8 cellular contexts compared by ENCODE assay signal in the genomic region with DNA sequence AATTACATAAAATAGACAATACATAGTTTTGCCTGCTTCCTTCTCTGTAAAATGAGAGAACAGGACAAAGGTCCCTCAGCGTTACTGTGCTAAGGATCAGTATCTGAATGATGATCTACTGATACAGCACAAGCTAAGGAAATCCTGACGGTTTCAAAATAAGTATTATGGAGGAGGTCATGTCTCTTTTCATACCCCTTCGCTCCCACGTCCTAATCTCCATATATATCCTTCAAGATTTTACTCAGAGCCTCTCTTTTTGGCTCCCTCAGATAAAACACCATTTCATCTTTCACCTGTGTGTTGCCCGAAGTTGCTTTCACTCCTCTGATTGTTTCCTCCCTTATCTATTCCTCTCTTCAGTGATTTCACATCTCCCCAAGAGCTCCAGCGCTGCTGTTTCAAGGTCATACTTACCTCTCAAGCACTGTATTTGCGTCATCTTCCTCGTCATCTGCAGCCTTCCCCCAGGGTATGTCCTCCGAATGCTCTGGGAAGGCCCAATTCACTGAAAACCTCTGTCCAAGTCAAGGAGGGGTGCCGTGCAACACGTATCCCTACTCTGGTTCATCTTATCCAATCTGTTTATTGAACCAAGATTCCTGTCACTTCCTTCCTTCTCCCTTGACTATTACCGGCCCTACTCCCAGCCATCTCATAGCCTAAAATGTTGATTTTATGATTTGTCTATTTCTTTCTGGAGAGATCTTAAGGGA. TPM values are rescaled to one million over a fixed set of nuclear protein-coding genes. Genes with fewer than 3 reads are reported as not detected.
DNase-seq lines count a peak whose midpoint lies in the region; ATAC-seq and TF ChIP-seq lines count a peak whose summit lies in the region.

No MANE protein-coding gene starts in this region.

- DNase-seq in CD8-positive, alpha-beta memory T cell, result no peak
- DNase-seq in PC-9, result no peak
- DNase-seq in effector memory CD8-positive, alpha-beta T cell, result peak in 1 of 3 experiments; percentile 8
- DNase-seq in ovary, result peak; percentile 58 to 72 (median 64)
- no peak for DNase-seq in ACHN
- DNase-seq in H7, result no peak

- WGBS in ovary, 3 donors, result 22 to 48% (median 31%) methylated on average over 12 of the region's 12 CpGs

- in situ Hi-C loops in ACHN (cut with HindIII; ENCODE audit: low pct_ligation_motif_present, low pct_unique_long_range_greater_than_20kb, low sequenced_read_pairs), result no loop called here

- peaks cover 35% of the 10 kb centered on the region for H3K4me1 ChIP-seq in CD8-positive, alpha-beta memory T cell (ENCODE audit: insufficient read depth, low read length)
- peaks cover 17% of the 10 kb centered on the region for H3K4me1 ChIP-seq in PC-9 (replicated peaks; ENCODE audit: insufficient read depth)
- H3K4me1 ChIP-seq in ovary (ENCODE audit: insufficient read depth), result peaks cover 1% of the 10 kb centered on the region

- POLR2A ChIA-PET in CD8-positive, alpha-beta memory T cell (lab: Charles Lee), result interaction anchor here (1.0 to 3.6 kb wide), 5 partner anchors 16 to 81 kb away, joined by 3 to 27 read pairs (median 16); partner anchors contain the start of genes PROCA1, SDF2, SUPT6H and TLCD1
- POLR2A ChIA-PET in PC-9 (lab: Charles Lee; ENCODE audit: unreplicated experiment), result interaction anchor here (0.6 to 0.7 kb wide), 2 partner anchors 32 to 288 kb away, joined by 4 to 5 read pairs; partner anchors contain the start of gene RSKR

- H3K9me2 ChIP-seq in PC-9 (ENCODE audit: insufficient read depth), result no peaks in the 10 kb centered on the region

- intact Hi-C loops in PC-9 (cut with micrococcal nuclease; ENCODE audit: unreplicated experiment), result loop anchor here (2.0 to 5.0 kb wide), 4 partner anchors 17 to 471 kb away; partner anchors contain the start of genes DHRS13 and SUPT6H
- intact Hi-C loops in ovary (cut with DNase I), result no loop called here

- peaks cover 16% of the 10 kb centered on the region for H3K36me3 ChIP-seq in CD8-positive, alpha-beta memory T cell (ENCODE audit: insufficient read depth, low read length)
- H3K36me3 ChIP-seq in PC-9 (ENCODE audit: low read depth) (peaks cover 21% of the 10 kb centered on the region; the same call in 1 of the 2 replicates), ovary (no peaks in the 10 kb centered on the region), H7 (replicated peaks; ENCODE audit: control insufficient read depth, insufficient read depth, low read length) (peaks cover 23% of the 10 kb centered on the region)

- peak overlapping the region; percentile 90 to 98 (median 98) for H3K27ac Mint-ChIP-seq in CD8-positive, alpha-beta memory T cell
- peak overlapping the region; percentile 93 to 97 for H3K27ac Mint-ChIP-seq in effector memory CD8-positive, alpha-beta T cell

- no peaks in the 10 kb centered on the region for H3K27me3 ChIP-seq in CD8-positive, alpha-beta memory T cell (ENCODE audit: insufficient read depth, low read length, poor library complexity, severe bottlenecking)
- no peaks in the 10 kb centered on the region for H3K27me3 ChIP-seq in PC-9 (ENCODE audit: insufficient read depth, low read depth)
- no peaks in the 10 kb centered on the region for H3K27me3 ChIP-seq in ovary
- no peaks in the 10 kb centered on the region for H3K27me3 ChIP-seq in H7 (ENCODE audit: control insufficient read depth, insufficient read depth, low read length)

- BruUV-seq in PC-9 (replicated peaks; lab: Mats Ljungman, UMichigan), result no TSS peak

- H3K27ac ChIP-seq in CD8-positive, alpha-beta memory T cell (ENCODE audit: low read depth, low read length), result peak overlapping the region; percentile 90
- peak overlapping the region; percentile 40 for H3K27ac ChIP-seq in PC-9
- H3K27ac ChIP-seq in ovary, result peak overlapping the region; percentile 45 to 95

- ATAC-seq in effector memory CD8-positive, alpha-beta T cell (replicated peaks), result no peak
- no peak for ATAC-seq in GM18867 (IDR thresholded peaks at IDR 0.05; ENCODE audit: unreplicated experiment)
- ATAC-seq in GM18498 (IDR thresholded peaks at IDR 0.05; ENCODE audit: unreplicated experiment), result no peak

- peaks cover 34 to 52% (median 38%) of the 10 kb centered on the region in 3 donors for H3K4me1 Mint-ChIP-seq in CD8-positive, alpha-beta memory T cell
- H3K4me1 Mint-ChIP-seq in effector memory CD8-positive, alpha-beta T cell (ENCODE audit: low read depth in 2 of 2), result peaks cover 30 to 39% of the 10 kb centered on the region in 2 donors

- H3K4me3 ChIP-seq in CD8-positive, alpha-beta memory T cell (ENCODE audit: low read length), result peak overlapping the region; percentile 82
- H3K4me3 ChIP-seq in PC-9 (0 out of 2 replicates have a peak overlapping the region, but pooled peaks have one; percentile 91), ovary (no peak overlapping the region), H7 (ENCODE audit: insufficient read depth, low read depth, low read length) (no peak overlapping the region)

- TF ChIP-seq POLR2A in ovary (IDR thresholded peaks at IDR 0.05), result peak; percentile 41

- no peaks in the 10 kb centered on the region for H3K9me3 ChIP-seq in CD8-positive, alpha-beta memory T cell (ENCODE audit: low read length)
- H3K9me3 ChIP-seq in PC-9 (ENCODE audit: insufficient read depth, low read depth) (no peaks in the 10 kb centered on the region), ovary (no peaks in the 10 kb centered on the region)

- H3K4me2 ChIP-seq in PC-9, result peak overlapping the region; percentile 80

- H3K9me3 Mint-ChIP-seq in CD8-positive, alpha-beta memory T cell, result no peaks in the 10 kb centered on the region
- no peaks in the 10 kb centered on the region for H3K9me3 Mint-ChIP-seq in effector memory CD8-positive, alpha-beta T cell

- no peak overlapping the region for H2AFZ ChIP-seq in PC-9

- peaks cover 24% of the 10 kb centered on the region for H3K79me2 ChIP-seq in PC-9 (ENCODE audit: low read depth)

- TF ChIP-seq CTCF in PC-9 (conservative IDR thresholded peaks at IDR 0.05) (no peak), ovary (IDR thresholded peaks at IDR 0.05) (no peak)

- no peak for TF ChIP-seq EP300 in ovary (IDR thresholded peaks at IDR 0.05)

- peaks cover 0 to 2% of the 10 kb centered on the region in 2 donors for H3K27me3 Mint-ChIP-seq in CD8-positive, alpha-beta memory T cell
- no peaks in the 10 kb centered on the region for H3K27me3 Mint-ChIP-seq in effector memory CD8-positive, alpha-beta T cell

- CTCF ChIA-PET in CD8-positive, alpha-beta memory T cell (lab: Charles Lee), result interaction anchor here (0.9 to 4.0 kb wide), 8 partner anchors 11 to 471 kb away, joined by 3 to 38 read pairs (median 9); partner anchors contain the start of genes RPL23A, SDF2, SUPT6H and TLCD1
- CTCF ChIA-PET in PC-9 (lab: Charles Lee), result interaction anchor here (1.0 to 2.9 kb wide), 2 partner anchors 30 to 62 kb away, joined by 7 to 14 read pairs; no protein-coding TSS in a partner anchor

- H3F3A ChIP-seq in PC-9 (ENCODE audit: insufficient read depth, low read depth), result peaks cover 21% of the 10 kb centered on the region

- H3K36me3 Mint-ChIP-seq in CD8-positive, alpha-beta memory T cell, result peaks cover 0 to 53% (median 13%) of the 10 kb centered on the region in 3 donors
- peaks cover 45% of the 10 kb centered on the region for H3K36me3 Mint-ChIP-seq in effector memory CD8-positive, alpha-beta T cell (ENCODE audit: insufficient read depth)

- peaks cover 15% of the 10 kb centered on the region for H4K20me1 ChIP-seq in PC-9 (ENCODE audit: insufficient read depth)

- peak overlapping the region; percentile 86 to 96 (median 93) for H3K4me3 Mint-ChIP-seq in CD8-positive, alpha-beta memory T cell
- peak overlapping the region; percentile 85 to 92 for H3K4me3 Mint-ChIP-seq in effector memory CD8-positive, alpha-beta T cell

RNA-seq across cellular contexts. Expression of gene BLTP2, which starts 1.2 kb away (rescaled TPM):
- 100 to 1,000 TPM; 176 to 192 TPM for total RNA-seq in CD8-positive, alpha-beta memory T cell
- 44.5 TPM for polyA plus RNA-seq in CD8-positive, alpha-beta memory T cell
- 161 and 204 TPM in 2 replicates for total RNA-seq in PC-9 (2021)
- total RNA-seq in ovary, result 100 to 1,000 TPM in 3 of 7 donors, 10 to 100 TPM in 4; 57.2 to 148 (median 93.2) TPM
- 100 to 1,000 TPM in 1 of 2 donors, 10 to 100 TPM in 1; 24.9 to 100 TPM for polyA plus RNA-seq in ovary
- total RNA-seq in H7 (2014; rRNA removed; shearing (Covaris generic)), result 86.6 and 97.0 TPM in 2 replicates

RNA-seq across cellular contexts. Expression of gene SDF2, which starts 15.5 kb away (rescaled TPM):
- 10 to 100 TPM; 51.4 to 55.1 TPM for total RNA-seq in CD8-positive, alpha-beta memory T cell
- 94.9 TPM for polyA plus RNA-seq in CD8-positive, alpha-beta memory T cell
- total RNA-seq in PC-9 (2021) (38.9 and 43.7 TPM in 2 replicates), ovary (10 to 100 TPM; 33.9 to 53.1 (median 46.7) TPM)
- polyA plus RNA-seq in ovary, result 100 to 1,000 TPM in 1 of 2 donors, 10 to 100 TPM in 1; 62.7 to 118 TPM
- 47.3 and 52.7 TPM in 2 replicates for total RNA-seq in H7 (2014; rRNA removed; shearing (Covaris generic))

RNA-seq across cellular contexts. Expression of gene SUPT6H, which starts 15.8 kb away (rescaled TPM):
- 10 to 100 TPM; 80.0 to 88.4 TPM for total RNA-seq in CD8-positive, alpha-beta memory T cell
- polyA plus RNA-seq in CD8-positive, alpha-beta memory T cell, result 20.1 TPM
- total RNA-seq in PC-9 (2021) (46.7 and 63.3 TPM in 2 replicates), ovary (10 to 100 TPM; 42.3 to 83.8 (median 67.2) TPM)
- polyA plus RNA-seq in ovary, result 10 to 100 TPM; 34.8 to 80.1 TPM
- total RNA-seq in H7 (2014; rRNA removed; shearing (Covaris generic)), result 25.1 and 32.4 TPM in 2 replicates

RNA-seq across cellular contexts. Expression of gene RSKR, which starts 32.2 kb away (rescaled TPM):
- 10 to 100 TPM; 18.4 to 19.3 TPM for total RNA-seq in CD8-positive, alpha-beta memory T cell
- 0.22 TPM for polyA plus RNA-seq in CD8-positive, alpha-beta memory T cell
- total RNA-seq in PC-9 (2021) (21.7 and 25.8 TPM in 2 replicates), ovary (10 to 100 TPM in 3 of 7 donors, 1 to 10 TPM in 4; 3.6 to 16.2 (median 7.9) TPM)
- polyA plus RNA-seq in ovary, result 1 to 10 TPM; 4.1 to 8.7 TPM
- total RNA-seq in H7 (2014; rRNA removed; shearing (Covaris generic)), result 12.2 and 14.7 TPM in 2 replicates

RNA-seq across cellular contexts. Expression of gene SPAG5, which starts 47.4 kb away (rescaled TPM):
- total RNA-seq in CD8-positive, alpha-beta memory T cell, result 10 to 100 TPM; 77.8 to 79.7 TPM
- 3.5 TPM for polyA plus RNA-seq in CD8-positive, alpha-beta memory T cell
- total RNA-seq in PC-9 (2021) (101 and 109 TPM in 2 replicates), ovary (1 to 10 TPM; 2.1 to 5.0 (median 3.3) TPM)
- polyA plus RNA-seq in ovary, result 1 to 10 TPM; 2.9 to 3.8 TPM
- total RNA-seq in H7 (2014; rRNA removed; shearing (Covaris generic)), result 153 and 166 TPM in 2 replicates

Comparison
In these comparisons a context has a peak if more than half of its experiments do, and no peak if none do; other contexts are left out.
1. DNase-seq: peak in ovary (5 of 5); none in CD8-positive, alpha-beta memory T cell (0 of 5), PC-9 (0 of 2), ACHN (single experiment) and H7 (single experiment).
2. H3K27ac ChIP-seq: peak in every context shown above with its lines; median percentile 90 in CD8-positive, alpha-beta memory T cell; 70 in ovary; 40 in PC-9.
3. H3K4me3 ChIP-seq: peak in CD8-positive, alpha-beta memory T cell (single experiment) and PC-9 (single experiment); none in ovary (single experiment) and H7 (single experiment).